ENCODE assay signal across 13 cellular contexts in the genomic region with DNA sequence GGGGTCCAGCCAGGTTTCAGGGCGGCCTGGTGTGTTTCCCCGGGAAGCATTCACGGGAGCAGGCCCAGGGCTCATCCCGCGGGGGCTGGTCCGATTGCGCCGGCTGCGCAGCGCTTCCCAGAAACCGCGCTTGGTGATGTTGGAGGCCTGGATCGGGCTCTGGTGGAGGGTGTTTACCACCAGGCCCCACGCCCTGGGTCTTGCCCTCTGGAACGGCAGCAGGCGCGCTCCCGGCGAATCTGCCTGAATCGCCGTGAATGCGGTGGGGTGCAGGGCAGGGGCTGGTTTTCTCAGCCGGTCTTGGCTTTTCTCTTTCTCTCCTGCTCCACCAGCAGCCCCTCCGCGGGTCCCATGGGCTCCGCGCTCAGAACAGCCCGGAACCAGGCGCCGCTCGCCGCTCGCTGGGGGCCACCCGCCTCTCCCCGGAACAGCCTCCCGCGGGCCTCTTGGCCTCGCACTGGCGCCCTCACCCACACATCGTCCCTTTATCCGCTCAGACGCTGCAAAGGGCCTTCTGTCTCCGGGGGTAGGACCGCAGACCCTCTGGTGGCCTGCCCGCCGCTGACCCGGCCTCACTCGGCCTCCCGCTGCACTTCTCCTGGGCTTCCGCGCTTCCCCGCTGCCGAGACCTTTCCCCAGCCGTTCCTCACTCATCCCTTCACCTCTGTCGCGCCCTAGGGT.
DNase-seq lines count a peak whose midpoint lies in the region; ATAC-seq, FAIRE-seq and TF ChIP-seq lines count a peak whose summit lies in the region.
"Had no signal": no experiment of that assay in that cellular context is flagged by ENCODE, and none has a peak within 500 bp of the region (broad histone marks: within the 10 kb centered on the region; RNA-seq: fewer than 3 reads in every experiment).

No MANE protein-coding gene starts in this region.

- no peaks in the 10 kb centered on the region for H4K20me1 ChIP-seq in osteoblast (ENCODE audit: insufficient read depth, low read length)

- ATAC-seq in left cardiac atrium = peak; percentile 53 to 74
- ATAC-seq: stimulated activated effector memory CD8-positive, alpha-beta T cell treated with anti-CD3 and anti-CD28 coated beads, Interleukin-12 subunit alpha, Interleukin-12 subunit beta, amount 100 ng/mL, for 72 hours had no signal

- H3K36me3 Mint-ChIP-seq in activated CD4-positive, alpha-beta T cell treated with anti-CD3 and anti-CD28 coated beads, Interleukin-2, amount 10 ng/mL, durations not matched to agents 7 days and 5 days (ENCODE audit: low read depth) = no peaks in the 10 kb centered on the region
- H3K36me3 Mint-ChIP-seq: stimulated activated effector memory CD8-positive, alpha-beta T cell treated with anti-CD3 and anti-CD28 coated beads, Interleukin-12 subunit alpha, Interleukin-12 subunit beta, amount 100 ng/mL, for 72 hours had no signal

- no peak overlapping the region for H3K27ac Mint-ChIP-seq in activated CD4-positive, alpha-beta T cell treated with anti-CD3 and anti-CD28 coated beads, Interleukin-2, amount 10 ng/mL, durations not matched to agents 7 days and 5 days
- H3K27ac Mint-ChIP-seq: stimulated activated effector memory CD8-positive, alpha-beta T cell treated with anti-CD3 and anti-CD28 coated beads, Interleukin-12 subunit alpha, Interleukin-12 subunit beta, amount 100 ng/mL, for 72 hours had no signal

- no peak for TF ChIP-seq CTCF in astrocyte of the cerebellum (IDR thresholded peaks at IDR 0.05; ENCODE audit: low read depth, low read length, missing control alignments)
- TF ChIP-seq CTCF in osteoblast (IDR thresholded peaks at IDR 0.05; ENCODE audit: extremely low read depth, low read depth, low read length) = no peak

- H3K27me3 ChIP-seq in osteoblast (ENCODE audit: insufficient read depth, low read length) = peaks cover 52% of the 10 kb centered on the region

- no peak overlapping the region for H3K27ac ChIP-seq in osteoblast (ENCODE audit: low read depth, low read length)

- intact Hi-C loops in left cardiac atrium (cut with DNase I) = no loop called here

- peak overlapping the region; percentile 9 for H2AFZ ChIP-seq in osteoblast (ENCODE audit: low read length)

- TF ChIP-seq POLR2A in H54 (IDR thresholded peaks at IDR 0.05; ENCODE audit: low read depth, low read length) = no peak

- H3K4me3 ChIP-seq in astrocyte of the cerebellum (ENCODE audit: low read depth, low read length) (peak overlapping the region; percentile 9), osteoblast (ENCODE audit: insufficient read depth, low read length) (peak overlapping the region; percentile 3)

- H3K36me3 ChIP-seq in osteoblast (ENCODE audit: insufficient read depth, low read length) = no peaks in the 10 kb centered on the region

- no peaks in the 10 kb centered on the region for H3K9me3 ChIP-seq in osteoblast (ENCODE audit: low read depth, low read length)

- H3K4me2 ChIP-seq in osteoblast (ENCODE audit: insufficient read depth, low read length) = peak overlapping the region; percentile 40

- no peak for FAIRE-seq in H54 (lab: Jason Lieb, UNC)

- no peaks in the 10 kb centered on the region for H3K79me2 ChIP-seq in osteoblast (ENCODE audit: insufficient read depth, low read length)

- in situ Hi-C loops in astrocyte of the cerebellum (cut with HindIII; ENCODE audit: low sequenced_read_pairs) = no loop called here

- POLR2A ChIA-PET in activated CD4-positive, alpha-beta T cell treated with anti-CD3 and anti-CD28 coated beads, Interleukin-2, amount 10 ng/mL, durations not matched to agents 7 days and 5 days (lab: Charles Lee) = no interaction called here

- peaks cover 25% of the 10 kb centered on the region for H3K27me3 Mint-ChIP-seq in activated CD4-positive, alpha-beta T cell treated with anti-CD3 and anti-CD28 coated beads, Interleukin-2, amount 10 ng/mL, durations not matched to agents 7 days and 5 days

- no peaks in the 10 kb centered on the region for H3K4me1 Mint-ChIP-seq in activated CD4-positive, alpha-beta T cell treated with anti-CD3 and anti-CD28 coated beads, Interleukin-2, amount 10 ng/mL, durations not matched to agents 7 days and 5 days
- H3K4me1 Mint-ChIP-seq: stimulated activated effector memory CD8-positive, alpha-beta T cell treated with anti-CD3 and anti-CD28 coated beads, Interleukin-12 subunit alpha, Interleukin-12 subunit beta, amount 100 ng/mL, for 72 hours had no signal

- no peaks in the 10 kb centered on the region for H3K4me1 ChIP-seq in osteoblast (ENCODE audit: insufficient read depth, low read length)

- CTCF ChIA-PET in activated CD4-positive, alpha-beta T cell treated with anti-CD3 and anti-CD28 coated beads, Interleukin-2, amount 10 ng/mL, durations not matched to agents 7 days and 5 days (lab: Charles Lee) = no interaction called here

- DNase-seq in ELF-1 (ENCODE audit: low read depth, low spot score) = peak; percentile 67
- DNase-seq in astrocyte of the cerebellum (ENCODE audit: low read depth) = no peak
- no peak for DNase-seq in left cardiac atrium
- DNase-seq in osteoblast (ENCODE audit: insufficient read length, low spot score, missing footprints) = no peak
- no peak for DNase-seq in H54 (ENCODE audit: insufficient read length, low spot score)
- no peak for DNase-seq in activated CD4-positive, alpha-beta T cell treated with anti-CD3 and anti-CD28 coated beads, Interleukin-2, amount 10 ng/mL, durations not matched to agents 7 days and 5 days
- no peak for DNase-seq in NCI-H2196 (lab: John Stamatoyannopoulos, UW; ENCODE audit: unreplicated experiment)
- DNase-seq in DMS 273 treated with DMSO at 0.1 percent for 48 hours (lab: John Stamatoyannopoulos, UW) = no peak
- DNase-seq: activated CD4-positive, CD25-positive, alpha-beta regulatory T cell; activated T-cell treated with anti-CD3 and anti-CD28 coated beads, Interleukin-2, amount 50 U/mL, for 48 hours; KG1; NCI-H2029 treated with DMSO at 0.1 percent for 48 hours had no signal

- H3K4me3 Mint-ChIP-seq in activated CD4-positive, alpha-beta T cell treated with anti-CD3 and anti-CD28 coated beads, Interleukin-2, amount 10 ng/mL, durations not matched to agents 7 days and 5 days = no peak overlapping the region
- H3K4me3 Mint-ChIP-seq: stimulated activated effector memory CD8-positive, alpha-beta T cell treated with anti-CD3 and anti-CD28 coated beads, Interleukin-12 subunit alpha, Interleukin-12 subunit beta, amount 100 ng/mL, for 72 hours had no signal

- H3K9me3 Mint-ChIP-seq in activated CD4-positive, alpha-beta T cell treated with anti-CD3 and anti-CD28 coated beads, Interleukin-2, amount 10 ng/mL, durations not matched to agents 7 days and 5 days = no peaks in the 10 kb centered on the region
- H3K9me3 Mint-ChIP-seq: stimulated activated effector memory CD8-positive, alpha-beta T cell treated with anti-CD3 and anti-CD28 coated beads, Interleukin-12 subunit alpha, Interleukin-12 subunit beta, amount 100 ng/mL, for 72 hours had no signal
